1 cellular context compared by ENCODE assay signal in the genomic region with DNA sequence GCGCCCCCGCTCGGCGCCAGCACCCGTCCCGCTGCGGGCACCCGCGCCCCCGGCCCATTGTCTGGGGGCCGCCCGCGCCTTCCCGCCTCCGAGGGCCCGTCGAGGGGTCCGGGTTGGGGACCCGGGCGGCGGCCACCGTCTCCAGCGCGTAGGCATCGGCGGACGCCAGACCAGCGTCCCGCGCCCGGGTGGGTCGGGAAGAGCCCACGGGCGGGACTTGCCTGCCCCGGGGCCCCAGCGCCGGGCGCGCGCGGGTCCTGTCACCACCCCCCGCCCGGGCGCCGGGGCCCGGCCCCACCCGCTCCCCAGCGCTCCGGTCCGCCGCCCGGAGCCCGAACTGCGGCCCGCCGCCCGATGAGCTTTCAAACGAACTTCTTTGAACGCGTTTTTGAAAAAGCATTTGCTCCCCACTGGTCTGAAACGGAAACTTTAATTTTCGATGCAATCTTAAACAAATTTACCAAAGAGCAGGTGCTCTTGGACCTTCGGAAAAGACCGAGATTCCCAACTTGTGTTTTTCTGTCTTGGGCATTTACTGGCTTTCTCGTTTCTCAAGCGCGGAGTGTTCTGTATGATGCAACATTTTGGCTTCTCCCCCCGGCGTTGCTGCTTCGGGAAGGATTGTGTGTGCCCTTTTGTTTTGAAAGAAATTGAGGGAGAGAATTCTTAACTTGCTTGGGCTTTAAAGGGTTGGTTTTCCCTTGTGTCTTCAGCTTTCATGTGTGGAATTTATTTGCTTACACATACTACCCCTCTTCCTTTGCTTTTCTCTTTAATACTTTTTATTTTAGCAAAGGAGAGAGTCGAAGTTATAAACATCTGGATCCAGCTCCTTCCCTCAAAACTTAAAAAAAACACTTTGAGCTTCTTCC.
TF ChIP-seq lines count a peak whose summit lies in the region.

No MANE protein-coding gene starts in this region.

TF ChIP-seq in K562, 482 proteins besides CTCF, POLR2A, EP300 and RAD21 (continued from another document and continues in another):
- TF ChIP-seq, protein P1, sequence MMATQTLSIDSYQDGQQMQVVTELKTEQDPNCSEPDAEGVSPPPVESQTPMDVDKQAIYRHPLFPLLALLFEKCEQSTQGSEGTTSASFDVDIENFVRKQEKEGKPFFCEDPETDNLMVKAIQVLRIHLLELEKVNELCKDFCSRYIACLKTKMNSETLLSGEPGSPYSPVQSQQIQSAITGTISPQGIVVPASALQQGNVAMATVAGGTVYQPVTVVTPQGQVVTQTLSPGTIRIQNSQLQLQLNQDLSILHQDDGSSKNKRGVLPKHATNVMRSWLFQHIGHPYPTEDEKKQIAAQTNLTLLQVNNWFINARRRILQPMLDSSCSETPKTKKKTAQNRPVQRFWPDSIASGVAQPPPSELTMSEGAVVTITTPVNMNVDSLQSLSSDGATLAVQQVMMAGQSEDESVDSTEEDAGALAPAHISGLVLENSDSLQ (IDR thresholded peaks at IDR 0.05), result no peak
- TF ChIP-seq ZNF41 (CRISPR knock-in tag; conservative IDR thresholded peaks at IDR 0.05) (no peak), SMARCB1 (IDR thresholded peaks at IDR 0.05; ENCODE audit: insufficient read length, low read depth) (no peak), SOX6 (IDR thresholded peaks at IDR 0.05) (no peak), TRIM28 (IDR thresholded peaks at IDR 0.05) (no peak), ZNF239 (CRISPR knock-in tag; IDR thresholded peaks at IDR 0.05) (no peak), NCOA4 (IDR thresholded peaks at IDR 0.05; ENCODE audit: partially characterized antibody) (no peak), THRA (IDR thresholded peaks at IDR 0.05) (no peak), ATF7 (IDR thresholded peaks at IDR 0.05) (peak; percentile 81), ZNF431 (CRISPR knock-in tag; IDR thresholded peaks at IDR 0.05) (no peak), HIVEP1 (CRISPR knock-in tag; IDR thresholded peaks at IDR 0.05) (no peak), BRF1 (IDR thresholded peaks at IDR 0.05; ENCODE audit: borderline replicate concordance, extremely low read depth, insufficient read length) (no peak), RHOXF2B (CRISPR knock-in tag; conservative IDR thresholded peaks at IDR 0.05) (no peak), YBX1 (IDR thresholded peaks at IDR 0.05) (no peak), MTA2 (IDR thresholded peaks at IDR 0.05; ENCODE audit: low read depth) (no peak), TEAD1 (CRISPR knock-in tag; IDR thresholded peaks at IDR 0.05) (no peak), LARP7 (IDR thresholded peaks at IDR 0.05) (no peak), DMBX1 (CRISPR knock-in tag; IDR thresholded peaks at IDR 0.05; ENCODE audit: borderline replicate concordance) (no peak), SP1 (CRISPR knock-in tag; IDR thresholded peaks at IDR 0.05) (no peak), ZNF780A (CRISPR knock-in tag; IDR thresholded peaks at IDR 0.05) (no peak), ZNF75A (CRISPR knock-in tag; IDR thresholded peaks at IDR 0.05) (no peak), TCF15 (CRISPR knock-in tag; IDR thresholded peaks at IDR 0.05) (no peak), HCFC1 (IDR thresholded peaks at IDR 0.05; ENCODE audit: low read depth, low read length) (no peak), CBX5 (IDR thresholded peaks at IDR 0.05; ENCODE audit: borderline replicate concordance, low read depth) (no peak), NONO (IDR thresholded peaks at IDR 0.05; ENCODE audit: low read depth in 2 of 2, low read length in 1 of 2) (peak in 1 of 2 experiments; percentile 35; a peak in 1 of 4 replicates), ZNF24 (IDR thresholded peaks at IDR 0.05) (no peak), CBFB (CRISPR knock-in tag; IDR thresholded peaks at IDR 0.05) (no peak), CHAMP1 (IDR thresholded peaks at IDR 0.05) (no peak), SNIP1 (IDR thresholded peaks at IDR 0.05; ENCODE audit: low read depth) (no peak), ZNF740 (CRISPR knock-in tag; IDR thresholded peaks at IDR 0.05) (no peak), ZNF740 (tag; IDR thresholded peaks at IDR 0.05) (no peak), HMG20A (CRISPR knock-in tag; conservative IDR thresholded peaks at IDR 0.05) (no peak), ZNF316 (IDR thresholded peaks at IDR 0.05) (no peak), BMI1 (IDR thresholded peaks at IDR 0.05; ENCODE audit: low read length) (no peak), NFYB (IDR thresholded peaks at IDR 0.05; ENCODE audit: extremely low read depth, insufficient read length) (no peak)
- TF ChIP-seq, protein P2, sequence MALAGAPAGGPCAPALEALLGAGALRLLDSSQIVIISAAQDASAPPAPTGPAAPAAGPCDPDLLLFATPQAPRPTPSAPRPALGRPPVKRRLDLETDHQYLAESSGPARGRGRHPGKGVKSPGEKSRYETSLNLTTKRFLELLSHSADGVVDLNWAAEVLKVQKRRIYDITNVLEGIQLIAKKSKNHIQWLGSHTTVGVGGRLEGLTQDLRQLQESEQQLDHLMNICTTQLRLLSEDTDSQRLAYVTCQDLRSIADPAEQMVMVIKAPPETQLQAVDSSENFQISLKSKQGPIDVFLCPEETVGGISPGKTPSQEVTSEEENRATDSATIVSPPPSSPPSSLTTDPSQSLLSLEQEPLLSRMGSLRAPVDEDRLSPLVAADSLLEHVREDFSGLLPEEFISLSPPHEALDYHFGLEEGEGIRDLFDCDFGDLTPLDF (CRISPR knock-in tag; IDR thresholded peaks at IDR 0.05), result no peak
- TF ChIP-seq, protein P3, sequence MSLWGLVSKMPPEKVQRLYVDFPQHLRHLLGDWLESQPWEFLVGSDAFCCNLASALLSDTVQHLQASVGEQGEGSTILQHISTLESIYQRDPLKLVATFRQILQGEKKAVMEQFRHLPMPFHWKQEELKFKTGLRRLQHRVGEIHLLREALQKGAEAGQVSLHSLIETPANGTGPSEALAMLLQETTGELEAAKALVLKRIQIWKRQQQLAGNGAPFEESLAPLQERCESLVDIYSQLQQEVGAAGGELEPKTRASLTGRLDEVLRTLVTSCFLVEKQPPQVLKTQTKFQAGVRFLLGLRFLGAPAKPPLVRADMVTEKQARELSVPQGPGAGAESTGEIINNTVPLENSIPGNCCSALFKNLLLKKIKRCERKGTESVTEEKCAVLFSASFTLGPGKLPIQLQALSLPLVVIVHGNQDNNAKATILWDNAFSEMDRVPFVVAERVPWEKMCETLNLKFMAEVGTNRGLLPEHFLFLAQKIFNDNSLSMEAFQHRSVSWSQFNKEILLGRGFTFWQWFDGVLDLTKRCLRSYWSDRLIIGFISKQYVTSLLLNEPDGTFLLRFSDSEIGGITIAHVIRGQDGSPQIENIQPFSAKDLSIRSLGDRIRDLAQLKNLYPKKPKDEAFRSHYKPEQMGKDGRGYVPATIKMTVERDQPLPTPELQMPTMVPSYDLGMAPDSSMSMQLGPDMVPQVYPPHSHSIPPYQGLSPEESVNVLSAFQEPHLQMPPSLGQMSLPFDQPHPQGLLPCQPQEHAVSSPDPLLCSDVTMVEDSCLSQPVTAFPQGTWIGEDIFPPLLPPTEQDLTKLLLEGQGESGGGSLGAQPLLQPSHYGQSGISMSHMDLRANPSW (CRISPR knock-in tag; IDR thresholded peaks at IDR 0.05), result no peak
- TF ChIP-seq, protein P4, sequence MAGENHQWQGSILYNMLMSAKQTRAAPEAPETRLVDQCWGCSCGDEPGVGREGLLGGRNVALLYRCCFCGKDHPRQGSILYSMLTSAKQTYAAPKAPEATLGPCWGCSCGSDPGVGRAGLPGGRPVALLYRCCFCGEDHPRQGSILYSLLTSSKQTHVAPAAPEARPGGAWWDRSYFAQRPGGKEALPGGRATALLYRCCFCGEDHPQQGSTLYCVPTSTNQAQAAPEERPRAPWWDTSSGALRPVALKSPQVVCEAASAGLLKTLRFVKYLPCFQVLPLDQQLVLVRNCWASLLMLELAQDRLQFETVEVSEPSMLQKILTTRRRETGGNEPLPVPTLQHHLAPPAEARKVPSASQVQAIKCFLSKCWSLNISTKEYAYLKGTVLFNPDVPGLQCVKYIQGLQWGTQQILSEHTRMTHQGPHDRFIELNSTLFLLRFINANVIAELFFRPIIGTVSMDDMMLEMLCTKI (IDR thresholded peaks at IDR 0.05; ENCODE audit: partially characterized antibody), result no peak
- TF ChIP-seq, protein P5, sequence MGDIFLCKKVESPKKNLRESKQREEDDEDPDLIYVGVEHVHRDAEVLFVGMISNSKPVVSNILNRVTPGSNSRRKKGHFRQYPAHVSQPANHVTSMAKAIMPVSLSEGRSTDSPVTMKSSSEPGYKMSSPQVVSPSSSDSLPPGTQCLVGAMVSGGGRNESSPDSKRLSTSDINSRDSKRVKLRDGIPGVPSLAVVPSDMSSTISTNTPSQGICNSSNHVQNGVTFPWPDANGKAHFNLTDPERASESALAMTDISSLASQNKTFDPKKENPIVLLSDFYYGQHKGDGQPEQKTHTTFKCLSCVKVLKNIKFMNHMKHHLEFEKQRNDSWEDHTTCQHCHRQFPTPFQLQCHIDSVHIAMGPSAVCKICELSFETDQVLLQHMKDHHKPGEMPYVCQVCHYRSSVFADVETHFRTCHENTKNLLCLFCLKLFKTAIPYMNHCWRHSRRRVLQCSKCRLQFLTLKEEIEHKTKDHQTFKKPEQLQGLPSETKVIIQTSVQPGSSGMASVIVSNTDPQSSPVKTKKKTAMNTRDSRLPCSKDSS (IDR thresholded peaks at IDR 0.05; ENCODE audit: low read depth, partially characterized antibody), result no peak
